In genomic region chr2:132678498-132678897, GRCh38 we compare ENCODE assay signal across 14 cellular contexts. TPM values are rescaled to one million over a fixed set of nuclear protein-coding genes. Genes with fewer than 3 reads are reported as not detected.
"Had no signal": no experiment of that assay in that cellular context is flagged by ENCODE, and none has a peak within 500 bp of the region (broad histone marks: within the 10 kb centered on the region; RNA-seq: fewer than 3 reads in every experiment).

No MANE protein-coding gene starts in this region.

- H3K79me2 ChIP-seq: hepatocyte had no signal

- H3K4me1 ChIP-seq: esophagus squamous epithelium, tibial nerve had no signal

- H3K4me3 ChIP-seq: esophagus squamous epithelium, hepatocyte, lung, tibial nerve had no signal

- H3K9me3 ChIP-seq: esophagus squamous epithelium, neutrophil, tibial nerve had no signal

- DNase-seq: activated CD4-positive, alpha-beta T cell treated with anti-CD3 and anti-CD28 coated beads for 36 hours; activated CD4-positive, alpha-beta T cell treated with anti-CD3 and anti-CD28 coated beads, Interleukin-2, amount 50 U/mL, for 48 hours; activated gamma-delta T cell; effector memory CD8-positive, alpha-beta T cell; esophagus squamous epithelium; natural killer cell; posterior cingulate gyrus; retina; stimulated activated CD4-positive, alpha-beta T cell treated with anti-CD3 and anti-CD28 coated beads, Interleukin-2, amount 100 ng/mL, for 48 hours had no signal

- H3K36me3 ChIP-seq: esophagus squamous epithelium, neutrophil, tibial nerve had no signal

- H3K27ac ChIP-seq: esophagus squamous epithelium, hepatocyte, neutrophil, tibial nerve had no signal

- H3K27me3 ChIP-seq: esophagus squamous epithelium, hepatocyte, tibial nerve had no signal

- H2AFZ ChIP-seq: hepatocyte had no signal

- H3K4me2 ChIP-seq: hepatocyte had no signal

- ATAC-seq: activated CD4-positive, alpha-beta T cell treated with anti-CD3 and anti-CD28 coated beads for 36 hours; effector memory CD8-positive, alpha-beta T cell; natural killer cell; WTC11 had no signal

RNA-seq across cellular contexts. Expression of gene LYPD1, which starts 8.5 kb away (rescaled TPM):
- total RNA-seq: activated CD4-positive, alpha-beta T cell treated with anti-CD3 and anti-CD28 coated beads for 36 hours; natural killer cell had no signal
